9 cellular contexts compared by ENCODE assay signal in the genomic region with DNA sequence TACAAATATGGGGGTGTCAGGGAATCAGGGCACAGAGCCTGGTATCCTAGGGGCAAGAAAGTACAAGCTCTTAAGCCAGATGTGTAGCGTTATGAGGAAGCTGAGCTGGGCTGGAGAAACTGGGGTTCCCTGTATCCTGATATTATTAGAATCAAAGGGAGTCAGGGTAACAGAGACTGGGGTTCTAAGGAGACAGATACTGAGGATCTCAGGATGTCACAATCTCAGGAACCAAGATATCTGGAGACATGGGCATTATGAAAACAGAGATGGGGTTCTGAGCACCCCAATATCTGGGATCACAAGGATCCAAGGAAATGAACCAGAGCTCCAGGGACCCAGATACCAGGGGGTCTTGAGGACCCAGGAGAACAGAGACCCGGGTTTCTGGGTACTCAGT. TPM values are rescaled to one million over a fixed set of nuclear protein-coding genes. Genes with fewer than 3 reads are reported as not detected.
DNase-seq lines count a peak whose midpoint lies in the region; ATAC-seq and TF ChIP-seq lines count a peak whose summit lies in the region.
"Had no signal": no experiment of that assay in that cellular context is flagged by ENCODE, and none has a peak within 500 bp of the region (broad histone marks: within the 10 kb centered on the region; RNA-seq: fewer than 3 reads in every experiment).

No MANE protein-coding gene starts in this region.

- H3K27ac Mint-ChIP-seq in activated CD4-positive, alpha-beta T cell treated with anti-CD3 and anti-CD28 coated beads for 36 hours, result peak overlapping the region; percentile 86

- peaks cover 46% of the 10 kb centered on the region for H3K36me3 Mint-ChIP-seq in activated CD4-positive, alpha-beta T cell treated with anti-CD3 and anti-CD28 coated beads for 36 hours (ENCODE audit: low read depth)

- TF ChIP-seq CTCF in left lung (IDR thresholded peaks at IDR 0.05) (no peak), testis (IDR thresholded peaks at IDR 0.05) (no peak), GM13976 (IDR thresholded peaks at IDR 0.05; ENCODE audit: borderline replicate concordance, control extremely low read depth, extremely low read depth, insufficient read depth, missing control alignments) (no peak)

- H3K4me3 ChIP-seq in left lung (peak overlapping the region; percentile 60 to 83), testis (peak overlapping the region; percentile 62 to 73)

- 18 to 37% (median 24%) methylated on average over 2 of the region's 2 CpGs for WGBS in adipose tissue, 3 donors
- WGBS in testis, 2 donors, result 42 to 51% methylated on average over 2 of the region's 2 CpGs

- ATAC-seq in activated CD4-positive, alpha-beta T cell treated with anti-CD3 and anti-CD28 coated beads for 36 hours, result no peak
- ATAC-seq in left lung, result no peak

- peaks cover 0 to 36% of the 10 kb centered on the region in 2 donors for H3K36me3 ChIP-seq in left lung
- H3K36me3 ChIP-seq in testis (ENCODE audit: low read depth, missing control alignments), result no peaks in the 10 kb centered on the region

- TF ChIP-seq POLR2A in testis (IDR thresholded peaks at IDR 0.05), result no peak

- peak overlapping the region; percentile 96 for H3K27ac ChIP-seq in adipose tissue (ENCODE audit: low read depth, low read length)
- peak overlapping the region; percentile 93 to 97 for H3K27ac ChIP-seq in left lung
- H3K27ac ChIP-seq in testis, result peak overlapping the region; percentile 59 to 87

- in situ Hi-C loops in GM13976 (cut with MboI; ENCODE audit: low sequenced_read_pairs, unreplicated experiment), result no loop called here

- no peaks in the 10 kb centered on the region for H3K9me3 Mint-ChIP-seq in activated CD4-positive, alpha-beta T cell treated with anti-CD3 and anti-CD28 coated beads for 36 hours (ENCODE audit: low read depth)

- H3K4me1 ChIP-seq in left lung (peaks cover 47 to 71% of the 10 kb centered on the region in 2 donors), testis (peaks cover 54% of the 10 kb centered on the region)

- CTCF ChIA-PET in activated CD4-positive, alpha-beta T cell treated with anti-CD3 and anti-CD28 coated beads for 36 hours (lab: Charles Lee), result interaction anchor here (0.6 to 2.0 kb wide), 4 partner anchors 21 to 92 kb away, joined by 3 to 11 read pairs (median 5); no protein-coding TSS in a partner anchor

- no peaks in the 10 kb centered on the region for H3K27me3 Mint-ChIP-seq in activated CD4-positive, alpha-beta T cell treated with anti-CD3 and anti-CD28 coated beads for 36 hours

- peak overlapping the region; percentile 94 for H3K4me3 Mint-ChIP-seq in activated CD4-positive, alpha-beta T cell treated with anti-CD3 and anti-CD28 coated beads for 36 hours

- H3K27me3 ChIP-seq in left lung, result no peaks in the 10 kb centered on the region
- no peaks in the 10 kb centered on the region for H3K27me3 ChIP-seq in testis

- no peak for DNase-seq in activated CD4-positive, alpha-beta T cell treated with anti-CD3 and anti-CD28 coated beads for 36 hours
- no peak for DNase-seq in activated CD4-positive, alpha-beta T cell treated with anti-CD3 and anti-CD28 coated beads, Interleukin-2, amount 50 U/mL, for 48 hours
- DNase-seq in left lung (no peak), testis (no peak), GM13976 (ENCODE audit: low spot score) (no peak), retina (no peak)
- no peak for DNase-seq in activated CD4-positive, alpha-beta T cell treated with anti-CD3 and anti-CD28 coated beads, Interleukin-2, amount 50 U/mL, for 1 hour
- DNase-seq: activated CD8-positive, alpha-beta memory T cell treated with anti-CD3 and anti-CD28 coated beads, Interleukin-2, amount 50 U/mL, for 4 hours had no signal

- peaks cover 52% of the 10 kb centered on the region for H3K4me1 Mint-ChIP-seq in activated CD4-positive, alpha-beta T cell treated with anti-CD3 and anti-CD28 coated beads for 36 hours

- intact Hi-C loops in activated CD4-positive, alpha-beta T cell treated with anti-CD3 and anti-CD28 coated beads for 36 hours (cut with DNase I, micrococcal nuclease), result loop anchor here in 1 of 2 experiments (2.0 to 5.0 kb wide), 3 partner anchors 758 to 1287 kb away; partner anchors contain the start of genes SMG9 and VASP
- intact Hi-C loops in left lung (cut with DNase I), result no loop called here
- intact Hi-C loops in testis (cut with DNase I; ENCODE audit: low total_unique reads), result no loop called here

- H3K9me3 ChIP-seq in left lung (no peaks in the 10 kb centered on the region), testis (no peaks in the 10 kb centered on the region)

- POLR2A ChIA-PET in activated CD4-positive, alpha-beta T cell treated with anti-CD3 and anti-CD28 coated beads for 36 hours (lab: Charles Lee), result interaction anchor here (0.6 kb wide), 1 partner anchor 17 kb away, joined by 3 read pairs; no protein-coding TSS in a partner anchor

RNA-seq across cellular contexts. Expression of gene BCL3, which starts 0.8 kb away (rescaled TPM):
- 10 to 100 TPM; 56.2 to 81.5 TPM for total RNA-seq in activated CD4-positive, alpha-beta T cell treated with anti-CD3 and anti-CD28 coated beads for 36 hours
- 100 to 1,000 TPM in 1 of 3 donors, 10 to 100 TPM in 2; 33.4 to 150 (median 97.6) TPM for polyA plus RNA-seq in adipose tissue
- 10 to 100 TPM; 48.2 to 79.9 TPM for total RNA-seq in left lung
- 10 to 100 TPM; 31.7 to 38.1 TPM for total RNA-seq in testis
- polyA plus RNA-seq in testis (ENCODE audit: insufficient read depth, low read depth, low replicate concordance), result 15.5 TPM

RNA-seq across cellular contexts. Expression of gene CBLC, which starts 28.4 kb away (rescaled TPM):
- total RNA-seq in activated CD4-positive, alpha-beta T cell treated with anti-CD3 and anti-CD28 coated beads for 36 hours, result not detected
- 10 to 100 TPM in 1 of 3 donors, 1 to 10 TPM in 1, under 1 TPM in 1; 0.45 to 11.1 (median 2.0) TPM for polyA plus RNA-seq in adipose tissue
- total RNA-seq in left lung, result 1 to 10 TPM; 5.2 to 6.1 TPM
- 1 to 10 TPM; 4.9 to 6.9 TPM for total RNA-seq in testis
- 1.9 TPM for polyA plus RNA-seq in testis (ENCODE audit: insufficient read depth, low read depth, low replicate concordance)

RNA-seq across cellular contexts. Expression of gene CEACAM16, which starts 50.4 kb away (rescaled TPM):
- total RNA-seq in activated CD4-positive, alpha-beta T cell treated with anti-CD3 and anti-CD28 coated beads for 36 hours, result not detected
- polyA plus RNA-seq in adipose tissue, result under 1 TPM in 1 of 3 donors, not detected in 2; 0.07 TPM
- total RNA-seq in left lung, result under 1 TPM in 1 of 2 donors, not detected in 1; 0.20 TPM
- total RNA-seq in testis, result under 1 TPM in 1 of 2 donors, not detected in 1; 0.50 TPM
- polyA plus RNA-seq in testis (ENCODE audit: insufficient read depth, low read depth, low replicate concordance), result not detected

RNA-seq across cellular contexts. Expression of gene BCAM, which starts 59.6 kb away (rescaled TPM):
- not detected for total RNA-seq in activated CD4-positive, alpha-beta T cell treated with anti-CD3 and anti-CD28 coated beads for 36 hours
- polyA plus RNA-seq in adipose tissue, result 10 to 100 TPM; 23.8 to 66.5 (median 62.1) TPM
- 100 to 1,000 TPM; 110 to 389 TPM for total RNA-seq in left lung
- 100 to 1,000 TPM in 1 of 2 donors, 10 to 100 TPM in 1; 67.8 to 128 TPM for total RNA-seq in testis
- polyA plus RNA-seq in testis (ENCODE audit: insufficient read depth, low read depth, low replicate concordance), result 113 TPM

Comparison
In these comparisons a context has a peak if more than half of its experiments do, and no peak if none do; other contexts are left out.
1. RNA of gene CBLC, which starts 28.4 kb away (total RNA-seq): 4.9 to 6.9 TPM in testis and 5.2 to 6.1 TPM in left lung; not detected in activated CD4-positive, alpha-beta T cell treated with anti-CD3 and anti-CD28 coated beads for 36 hours; every median in the first group is over 4 times any median in the second.
2. Peak in every context shown above with its lines, with median percentiles within 50 percentile points of each other: H3K27ac ChIP-seq.